Comparison of ENCODE assay signal across 1 cellular context in the genomic region with DNA sequence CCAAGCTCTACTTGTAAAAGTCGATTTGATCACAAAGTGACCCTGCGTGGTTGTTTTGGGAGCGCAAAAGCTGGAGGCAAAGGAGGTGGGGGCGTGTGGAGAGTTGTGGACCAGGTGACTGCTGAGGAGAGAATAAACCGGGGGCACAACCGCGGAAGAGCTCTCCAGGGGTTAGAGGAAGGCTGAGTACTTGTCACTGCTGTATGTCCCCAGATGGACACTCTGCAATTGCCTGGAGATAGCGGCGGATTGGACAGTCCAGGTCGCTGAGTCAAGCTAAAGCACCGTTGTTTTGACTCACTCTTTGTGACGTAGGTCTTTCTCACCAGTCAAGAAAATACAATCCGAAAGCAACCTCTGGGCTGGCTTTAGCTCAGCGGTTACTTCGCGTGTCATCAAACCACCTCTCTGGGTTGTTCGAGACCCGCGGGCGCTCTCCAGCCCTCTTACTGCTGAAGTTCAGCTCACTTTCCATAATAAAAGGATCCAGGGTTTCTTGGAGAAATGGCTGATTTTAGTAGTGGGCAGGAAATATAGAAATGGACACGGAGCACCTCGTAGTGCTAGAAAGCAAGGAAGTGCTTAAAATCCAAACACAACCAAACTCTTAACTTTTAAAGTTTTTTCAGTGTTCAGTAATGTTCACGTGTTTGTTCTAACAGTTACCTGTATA.
TF ChIP-seq lines count a peak whose summit lies in the region.

No MANE protein-coding gene starts in this region.

TF ChIP-seq in K562, 482 proteins besides CTCF, POLR2A, EP300 and RAD21 (continued from another document and continues in another):
- TF ChIP-seq, protein P1, sequence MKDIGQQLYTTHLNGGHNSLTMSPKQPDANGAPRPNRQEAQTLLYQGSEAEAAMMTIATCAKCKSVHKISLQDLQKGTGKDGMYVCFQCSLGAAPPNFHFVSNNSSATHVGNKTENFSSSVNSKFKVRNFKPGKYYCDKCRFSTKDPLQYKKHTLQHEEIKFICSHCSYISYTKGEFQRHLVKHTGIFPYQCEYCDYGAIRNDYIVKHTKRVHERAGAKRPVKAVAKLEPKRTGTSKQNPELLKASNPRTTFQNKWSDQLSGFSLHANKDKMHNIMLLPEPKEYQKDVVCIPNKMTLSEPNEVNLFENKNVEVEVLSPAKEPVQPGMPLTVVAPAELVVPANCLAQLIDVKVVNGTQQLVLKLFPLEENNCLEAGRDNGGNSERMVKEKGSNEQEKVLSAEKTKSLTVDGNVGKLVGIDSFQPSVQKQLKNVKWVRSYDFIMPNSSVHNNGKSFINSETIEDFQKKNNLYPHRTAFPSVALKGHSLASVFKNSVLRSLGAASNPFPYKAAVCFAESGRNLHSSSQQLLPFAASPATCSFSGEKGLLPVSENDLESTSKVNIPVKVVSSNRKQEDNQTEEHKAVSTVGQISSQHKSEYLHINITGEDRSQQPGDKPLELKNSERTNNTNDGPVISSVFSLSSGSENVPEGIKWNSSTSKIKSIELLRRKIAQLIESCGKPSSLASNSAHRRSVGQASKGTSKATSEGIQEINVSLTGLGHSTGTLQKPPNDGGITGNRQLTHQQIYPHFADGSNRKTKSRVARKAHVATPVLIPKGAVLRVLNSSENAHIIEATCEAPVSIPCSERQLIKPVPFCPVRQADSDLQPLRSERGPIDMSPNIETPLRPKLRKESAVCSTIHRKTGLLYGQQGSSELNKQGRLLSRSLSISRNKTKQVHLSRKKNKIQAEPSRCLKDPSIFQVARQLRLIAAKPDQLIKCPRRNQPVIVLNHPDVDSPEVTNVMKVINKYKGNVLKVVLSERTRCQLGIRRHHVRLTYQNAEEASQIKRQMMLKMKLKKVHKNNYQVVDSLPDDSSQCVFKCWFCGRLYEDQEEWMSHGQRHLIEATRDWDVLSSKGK (CRISPR knock-in tag; IDR thresholded peaks at IDR 0.05), result 0 out of 2 replicates have a peak, but pooled peaks have one; percentile 24
- TF ChIP-seq, protein P2, sequence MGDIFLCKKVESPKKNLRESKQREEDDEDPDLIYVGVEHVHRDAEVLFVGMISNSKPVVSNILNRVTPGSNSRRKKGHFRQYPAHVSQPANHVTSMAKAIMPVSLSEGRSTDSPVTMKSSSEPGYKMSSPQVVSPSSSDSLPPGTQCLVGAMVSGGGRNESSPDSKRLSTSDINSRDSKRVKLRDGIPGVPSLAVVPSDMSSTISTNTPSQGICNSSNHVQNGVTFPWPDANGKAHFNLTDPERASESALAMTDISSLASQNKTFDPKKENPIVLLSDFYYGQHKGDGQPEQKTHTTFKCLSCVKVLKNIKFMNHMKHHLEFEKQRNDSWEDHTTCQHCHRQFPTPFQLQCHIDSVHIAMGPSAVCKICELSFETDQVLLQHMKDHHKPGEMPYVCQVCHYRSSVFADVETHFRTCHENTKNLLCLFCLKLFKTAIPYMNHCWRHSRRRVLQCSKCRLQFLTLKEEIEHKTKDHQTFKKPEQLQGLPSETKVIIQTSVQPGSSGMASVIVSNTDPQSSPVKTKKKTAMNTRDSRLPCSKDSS (IDR thresholded peaks at IDR 0.05; ENCODE audit: low read depth, partially characterized antibody), result no peak
- TF ChIP-seq, protein P3, sequence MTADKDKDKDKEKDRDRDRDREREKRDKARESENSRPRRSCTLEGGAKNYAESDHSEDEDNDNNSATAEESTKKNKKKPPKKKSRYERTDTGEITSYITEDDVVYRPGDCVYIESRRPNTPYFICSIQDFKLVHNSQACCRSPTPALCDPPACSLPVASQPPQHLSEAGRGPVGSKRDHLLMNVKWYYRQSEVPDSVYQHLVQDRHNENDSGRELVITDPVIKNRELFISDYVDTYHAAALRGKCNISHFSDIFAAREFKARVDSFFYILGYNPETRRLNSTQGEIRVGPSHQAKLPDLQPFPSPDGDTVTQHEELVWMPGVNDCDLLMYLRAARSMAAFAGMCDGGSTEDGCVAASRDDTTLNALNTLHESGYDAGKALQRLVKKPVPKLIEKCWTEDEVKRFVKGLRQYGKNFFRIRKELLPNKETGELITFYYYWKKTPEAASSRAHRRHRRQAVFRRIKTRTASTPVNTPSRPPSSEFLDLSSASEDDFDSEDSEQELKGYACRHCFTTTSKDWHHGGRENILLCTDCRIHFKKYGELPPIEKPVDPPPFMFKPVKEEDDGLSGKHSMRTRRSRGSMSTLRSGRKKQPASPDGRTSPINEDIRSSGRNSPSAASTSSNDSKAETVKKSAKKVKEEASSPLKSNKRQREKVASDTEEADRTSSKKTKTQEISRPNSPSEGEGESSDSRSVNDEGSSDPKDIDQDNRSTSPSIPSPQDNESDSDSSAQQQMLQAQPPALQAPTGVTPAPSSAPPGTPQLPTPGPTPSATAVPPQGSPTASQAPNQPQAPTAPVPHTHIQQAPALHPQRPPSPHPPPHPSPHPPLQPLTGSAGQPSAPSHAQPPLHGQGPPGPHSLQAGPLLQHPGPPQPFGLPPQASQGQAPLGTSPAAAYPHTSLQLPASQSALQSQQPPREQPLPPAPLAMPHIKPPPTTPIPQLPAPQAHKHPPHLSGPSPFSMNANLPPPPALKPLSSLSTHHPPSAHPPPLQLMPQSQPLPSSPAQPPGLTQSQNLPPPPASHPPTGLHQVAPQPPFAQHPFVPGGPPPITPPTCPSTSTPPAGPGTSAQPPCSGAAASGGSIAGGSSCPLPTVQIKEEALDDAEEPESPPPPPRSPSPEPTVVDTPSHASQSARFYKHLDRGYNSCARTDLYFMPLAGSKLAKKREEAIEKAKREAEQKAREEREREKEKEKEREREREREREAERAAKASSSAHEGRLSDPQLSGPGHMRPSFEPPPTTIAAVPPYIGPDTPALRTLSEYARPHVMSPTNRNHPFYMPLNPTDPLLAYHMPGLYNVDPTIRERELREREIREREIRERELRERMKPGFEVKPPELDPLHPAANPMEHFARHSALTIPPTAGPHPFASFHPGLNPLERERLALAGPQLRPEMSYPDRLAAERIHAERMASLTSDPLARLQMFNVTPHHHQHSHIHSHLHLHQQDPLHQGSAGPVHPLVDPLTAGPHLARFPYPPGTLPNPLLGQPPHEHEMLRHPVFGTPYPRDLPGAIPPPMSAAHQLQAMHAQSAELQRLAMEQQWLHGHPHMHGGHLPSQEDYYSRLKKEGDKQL (CRISPR knock-in tag; IDR thresholded peaks at IDR 0.05; ENCODE audit: borderline replicate concordance), result no peak; the same call in 1 of the 2 replicates
- no peak for TF ChIP-seq ZNF197 (CRISPR knock-in tag; IDR thresholded peaks at IDR 0.05; ENCODE audit: low read depth)
- TF ChIP-seq ARID2 (IDR thresholded peaks at IDR 0.05), result no peak
- peak; percentile 74; the same call in 1 of the 2 replicates for TF ChIP-seq TOE1 (IDR thresholded peaks at IDR 0.05; ENCODE audit: borderline replicate concordance)
- TF ChIP-seq TOE1 (CRISPR knock-in tag; IDR thresholded peaks at IDR 0.05; ENCODE audit: borderline replicate concordance, low read depth), result no peak
- TF ChIP-seq SRSF7 (optimal IDR thresholded peaks at IDR 0.05; ENCODE audit: low read depth, low read length), result no peak
- no peak for TF ChIP-seq MED1 (CRISPR knock-in tag; IDR thresholded peaks at IDR 0.05; ENCODE audit: borderline replicate concordance)
- TF ChIP-seq, protein P4, sequence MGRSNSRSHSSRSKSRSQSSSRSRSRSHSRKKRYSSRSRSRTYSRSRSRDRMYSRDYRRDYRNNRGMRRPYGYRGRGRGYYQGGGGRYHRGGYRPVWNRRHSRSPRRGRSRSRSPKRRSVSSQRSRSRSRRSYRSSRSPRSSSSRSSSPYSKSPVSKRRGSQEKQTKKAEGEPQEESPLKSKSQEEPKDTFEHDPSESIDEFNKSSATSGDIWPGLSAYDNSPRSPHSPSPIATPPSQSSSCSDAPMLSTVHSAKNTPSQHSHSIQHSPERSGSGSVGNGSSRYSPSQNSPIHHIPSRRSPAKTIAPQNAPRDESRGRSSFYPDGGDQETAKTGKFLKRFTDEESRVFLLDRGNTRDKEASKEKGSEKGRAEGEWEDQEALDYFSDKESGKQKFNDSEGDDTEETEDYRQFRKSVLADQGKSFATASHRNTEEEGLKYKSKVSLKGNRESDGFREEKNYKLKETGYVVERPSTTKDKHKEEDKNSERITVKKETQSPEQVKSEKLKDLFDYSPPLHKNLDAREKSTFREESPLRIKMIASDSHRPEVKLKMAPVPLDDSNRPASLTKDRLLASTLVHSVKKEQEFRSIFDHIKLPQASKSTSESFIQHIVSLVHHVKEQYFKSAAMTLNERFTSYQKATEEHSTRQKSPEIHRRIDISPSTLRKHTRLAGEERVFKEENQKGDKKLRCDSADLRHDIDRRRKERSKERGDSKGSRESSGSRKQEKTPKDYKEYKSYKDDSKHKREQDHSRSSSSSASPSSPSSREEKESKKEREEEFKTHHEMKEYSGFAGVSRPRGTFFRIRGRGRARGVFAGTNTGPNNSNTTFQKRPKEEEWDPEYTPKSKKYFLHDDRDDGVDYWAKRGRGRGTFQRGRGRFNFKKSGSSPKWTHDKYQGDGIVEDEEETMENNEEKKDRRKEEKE (IDR thresholded peaks at IDR 0.05; ENCODE audit: borderline replicate concordance in 1 of 2, control insufficient read depth in 1 of 2, low read depth in 2 of 2, low read length in 1 of 2), result peak in 1 of 2 experiments; percentile 86; a peak in 1 of 4 replicates
- TF ChIP-seq ETV1 (tag; conservative IDR thresholded peaks at IDR 0.05; ENCODE audit: low read depth), result peak; percentile 47
- TF ChIP-seq SIX5 (IDR thresholded peaks at IDR 0.05; ENCODE audit: borderline replicate concordance in 1 of 2, insufficient read depth in 1 of 2, low read depth in 1 of 2, low read length in 2 of 2), result no peak
- TF ChIP-seq FOXA1 (IDR thresholded peaks at IDR 0.05; ENCODE audit: borderline replicate concordance), result no peak
- peak; percentile 82; the same call in 1 of the 2 replicates for TF ChIP-seq MAFF (IDR thresholded peaks at IDR 0.05; ENCODE audit: low read length)
- TF ChIP-seq ZNF41 (CRISPR knock-in tag; conservative IDR thresholded peaks at IDR 0.05), result no peak
- TF ChIP-seq ZNF584 (CRISPR knock-in tag; IDR thresholded peaks at IDR 0.05; ENCODE audit: low read depth), result no peak
- no peak; the same call in 1 of the 2 replicates for TF ChIP-seq FOXJ2 (tag; IDR thresholded peaks at IDR 0.05)
- TF ChIP-seq MCM5 (IDR thresholded peaks at IDR 0.05; ENCODE audit: low read depth), result no peak
- TF ChIP-seq RFX1 (IDR thresholded peaks at IDR 0.05), result peak; percentile 53; the same call in 1 of the 2 replicates
- no peak for TF ChIP-seq NR2C1 (IDR thresholded peaks at IDR 0.05)
- TF ChIP-seq NR2C1 (tag; IDR thresholded peaks at IDR 0.05), result no peak
- TF ChIP-seq, protein P5, sequence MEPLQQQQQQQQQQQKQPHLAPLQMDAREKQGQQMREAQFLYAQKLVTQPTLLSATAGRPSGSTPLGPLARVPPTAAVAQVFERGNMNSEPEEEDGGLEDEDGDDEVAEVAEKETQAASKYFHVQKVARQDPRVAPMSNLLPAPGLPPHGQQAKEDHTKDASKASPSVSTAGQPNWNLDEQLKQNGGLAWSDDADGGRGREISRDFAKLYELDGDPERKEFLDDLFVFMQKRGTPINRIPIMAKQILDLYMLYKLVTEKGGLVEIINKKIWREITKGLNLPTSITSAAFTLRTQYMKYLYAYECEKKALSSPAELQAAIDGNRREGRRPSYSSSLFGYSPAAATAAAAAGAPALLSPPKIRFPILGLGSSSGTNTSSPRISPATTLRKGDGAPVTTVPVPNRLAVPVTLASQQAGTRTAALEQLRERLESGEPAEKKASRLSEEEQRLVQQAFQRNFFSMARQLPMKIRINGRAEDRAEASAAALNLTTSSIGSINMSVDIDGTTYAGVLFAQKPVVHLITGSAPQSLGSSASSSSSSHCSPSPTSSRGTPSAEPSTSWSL (CRISPR knock-in tag; IDR thresholded peaks at IDR 0.05; ENCODE audit: borderline replicate concordance), result no peak
- TF ChIP-seq RBM14 (IDR thresholded peaks at IDR 0.05; ENCODE audit: borderline replicate concordance, insufficient read depth, low read depth, low read length), result no peak
- TF ChIP-seq PHF20 (IDR thresholded peaks at IDR 0.05; ENCODE audit: partially characterized antibody), result peak; percentile 49
- TF ChIP-seq, protein P6, sequence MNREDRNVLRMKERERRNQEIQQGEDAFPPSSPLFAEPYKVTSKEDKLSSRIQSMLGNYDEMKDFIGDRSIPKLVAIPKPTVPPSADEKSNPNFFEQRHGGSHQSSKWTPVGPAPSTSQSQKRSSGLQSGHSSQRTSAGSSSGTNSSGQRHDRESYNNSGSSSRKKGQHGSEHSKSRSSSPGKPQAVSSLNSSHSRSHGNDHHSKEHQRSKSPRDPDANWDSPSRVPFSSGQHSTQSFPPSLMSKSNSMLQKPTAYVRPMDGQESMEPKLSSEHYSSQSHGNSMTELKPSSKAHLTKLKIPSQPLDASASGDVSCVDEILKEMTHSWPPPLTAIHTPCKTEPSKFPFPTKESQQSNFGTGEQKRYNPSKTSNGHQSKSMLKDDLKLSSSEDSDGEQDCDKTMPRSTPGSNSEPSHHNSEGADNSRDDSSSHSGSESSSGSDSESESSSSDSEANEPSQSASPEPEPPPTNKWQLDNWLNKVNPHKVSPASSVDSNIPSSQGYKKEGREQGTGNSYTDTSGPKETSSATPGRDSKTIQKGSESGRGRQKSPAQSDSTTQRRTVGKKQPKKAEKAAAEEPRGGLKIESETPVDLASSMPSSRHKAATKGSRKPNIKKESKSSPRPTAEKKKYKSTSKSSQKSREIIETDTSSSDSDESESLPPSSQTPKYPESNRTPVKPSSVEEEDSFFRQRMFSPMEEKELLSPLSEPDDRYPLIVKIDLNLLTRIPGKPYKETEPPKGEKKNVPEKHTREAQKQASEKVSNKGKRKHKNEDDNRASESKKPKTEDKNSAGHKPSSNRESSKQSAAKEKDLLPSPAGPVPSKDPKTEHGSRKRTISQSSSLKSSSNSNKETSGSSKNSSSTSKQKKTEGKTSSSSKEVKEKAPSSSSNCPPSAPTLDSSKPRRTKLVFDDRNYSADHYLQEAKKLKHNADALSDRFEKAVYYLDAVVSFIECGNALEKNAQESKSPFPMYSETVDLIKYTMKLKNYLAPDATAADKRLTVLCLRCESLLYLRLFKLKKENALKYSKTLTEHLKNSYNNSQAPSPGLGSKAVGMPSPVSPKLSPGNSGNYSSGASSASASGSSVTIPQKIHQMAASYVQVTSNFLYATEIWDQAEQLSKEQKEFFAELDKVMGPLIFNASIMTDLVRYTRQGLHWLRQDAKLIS (CRISPR knock-in tag; IDR thresholded peaks at IDR 0.05), result peak; percentile 61; the same call in 1 of the 2 replicates
- TF ChIP-seq SUPT5H (IDR thresholded peaks at IDR 0.05), result peak; percentile 74
- no peak for TF ChIP-seq LARP7 (IDR thresholded peaks at IDR 0.05)
- TF ChIP-seq, protein P7, sequence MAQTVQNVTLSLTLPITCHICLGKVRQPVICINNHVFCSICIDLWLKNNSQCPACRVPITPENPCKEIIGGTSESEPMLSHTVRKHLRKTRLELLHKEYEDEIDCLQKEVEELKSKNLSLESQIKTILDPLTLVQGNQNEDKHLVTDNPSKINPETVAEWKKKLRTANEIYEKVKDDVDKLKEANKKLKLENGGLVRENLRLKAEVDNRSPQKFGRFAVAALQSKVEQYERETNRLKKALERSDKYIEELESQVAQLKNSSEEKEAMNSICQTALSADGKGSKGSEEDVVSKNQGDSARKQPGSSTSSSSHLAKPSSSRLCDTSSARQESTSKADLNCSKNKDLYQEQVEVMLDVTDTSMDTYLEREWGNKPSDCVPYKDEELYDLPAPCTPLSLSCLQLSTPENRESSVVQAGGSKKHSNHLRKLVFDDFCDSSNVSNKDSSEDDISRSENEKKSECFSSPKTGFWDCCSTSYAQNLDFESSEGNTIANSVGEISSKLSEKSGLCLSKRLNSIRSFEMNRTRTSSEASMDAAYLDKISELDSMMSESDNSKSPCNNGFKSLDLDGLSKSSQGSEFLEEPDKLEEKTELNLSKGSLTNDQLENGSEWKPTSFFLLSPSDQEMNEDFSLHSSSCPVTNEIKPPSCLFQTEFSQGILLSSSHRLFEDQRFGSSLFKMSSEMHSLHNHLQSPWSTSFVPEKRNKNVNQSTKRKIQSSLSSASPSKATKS (CRISPR knock-in tag; IDR thresholded peaks at IDR 0.05), result no peak
- peak; percentile 29; the same call in 1 of the 2 replicates for TF ChIP-seq RHOXF2B (CRISPR knock-in tag; conservative IDR thresholded peaks at IDR 0.05)
- TF ChIP-seq ZNF57 (CRISPR knock-in tag; IDR thresholded peaks at IDR 0.05), result no peak
